In the genomic region with DNA sequence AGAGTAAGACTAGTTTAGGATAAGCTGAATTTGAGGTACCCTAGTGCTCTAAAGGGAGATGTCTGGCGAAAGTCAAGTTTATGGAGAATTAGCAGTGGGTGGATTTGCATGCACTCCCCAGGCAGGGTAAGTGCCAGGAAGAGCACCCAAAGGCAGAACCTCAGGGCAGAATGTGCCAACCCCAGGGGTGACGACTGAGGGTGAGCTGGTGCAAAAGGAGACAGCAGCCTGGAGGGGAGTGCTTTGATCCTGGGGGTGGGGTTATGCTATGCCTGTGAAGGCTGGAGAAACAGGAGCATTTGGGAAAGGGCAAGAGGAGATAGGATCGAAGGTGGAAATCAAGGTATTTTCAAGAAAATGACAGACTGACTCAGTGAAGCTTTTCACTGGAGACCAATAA, we compare ENCODE assay signal across 17 cellular contexts.
"Had no signal": no experiment of that assay in that cellular context is flagged by ENCODE, and none has a peak within 500 bp of the region (broad histone marks: within the 10 kb centered on the region; RNA-seq: fewer than 3 reads in every experiment).

No MANE protein-coding gene starts in this region.

- H3K4me1 ChIP-seq: foreskin keratinocyte, left lung, lower lobe of right lung had no signal

- DNase-seq: cortex of kidney; effector CD4-positive, alpha-beta T cell; effector memory CD4-positive, alpha-beta T cell; erythroblast; foreskin keratinocyte; heart left ventricle; immature natural killer cell; islet precursor cell; left cardiac atrium; left lung; left ventricle myocardium superior; lower lobe of right lung; mesenchymal stem cell; mucosa of descending colon had no signal

- H3K4me3 ChIP-seq: gastroesophageal sphincter, heart left ventricle, hepatocyte, left lung, lower lobe of right lung, mucosa of descending colon had no signal

- H3K27me3 ChIP-seq: foreskin keratinocyte, gastroesophageal sphincter had no signal

- H3K27ac ChIP-seq: epithelial cell of prostate, foreskin keratinocyte, gastroesophageal sphincter, heart left ventricle, hepatocyte, left lung, lower lobe of right lung had no signal

- H3K36me3 ChIP-seq: gastroesophageal sphincter, heart left ventricle, left lung, lower lobe of right lung had no signal
